In genomic region chr3:23913873-23914743, GRCh38 we compare ENCODE assay signal across 15 cellular contexts. TPM values are rescaled to one million over a fixed set of nuclear protein-coding genes. Genes with fewer than 3 reads are reported as not detected.
DNase-seq lines count a peak whose midpoint lies in the region; ATAC-seq lines count a peak whose summit lies in the region.
"Had no signal": no experiment of that assay in that cellular context is flagged by ENCODE, and none has a peak within 500 bp of the region (broad histone marks: within the 10 kb centered on the region; RNA-seq: fewer than 3 reads in every experiment).

No MANE protein-coding gene starts in this region.

- no peaks in the 10 kb centered on the region for H3K36me3 ChIP-seq in endocrine pancreas (ENCODE audit: control insufficient read depth, insufficient read depth, low read length)

- no peaks in the 10 kb centered on the region for H3K9me3 Mint-ChIP-seq in activated T-cell treated with anti-CD3 and anti-CD28 coated beads, Interleukin-2, amount 50 U/mL, for 4 hours
- H3K9me3 Mint-ChIP-seq: activated naive CD8-positive, alpha-beta T cell treated with anti-CD3 and anti-CD28 coated beads, Interleukin-2, amount 10 ng/mL, durations not matched to agents 7 days and 5 days; activated T-cell treated with anti-CD3 and anti-CD28 coated beads, Interleukin-2, amount 50 U/mL, for 24 hours had no signal

- no peak overlapping the region for H3K9ac ChIP-seq in endocrine pancreas (ENCODE audit: control insufficient read depth, insufficient read depth, low read length)

- H3K4me1 ChIP-seq in endocrine pancreas (ENCODE audit: control insufficient read depth, insufficient read depth, low read length), result peaks cover 36% of the 10 kb centered on the region

- no peaks in the 10 kb centered on the region for H3K27me3 ChIP-seq in endocrine pancreas (ENCODE audit: control insufficient read depth, insufficient read depth, low read length)

- H3K4me3 ChIP-seq in endocrine pancreas (ENCODE audit: control insufficient read depth, insufficient read depth, low read length), result peak overlapping the region; percentile 79
- H3K4me3 ChIP-seq: left ventricle myocardium inferior had no signal

- peaks cover 3% of the 10 kb centered on the region for H3K27me3 Mint-ChIP-seq in activated T-cell treated with anti-CD3 and anti-CD28 coated beads, Interleukin-2, amount 50 U/mL, for 4 hours (ENCODE audit: low read depth)
- H3K27me3 Mint-ChIP-seq: activated naive CD8-positive, alpha-beta T cell treated with anti-CD3 and anti-CD28 coated beads, Interleukin-2, amount 10 ng/mL, durations not matched to agents 7 days and 5 days; activated T-cell treated with anti-CD3 and anti-CD28 coated beads, Interleukin-2, amount 50 U/mL, for 24 hours had no signal

- no peaks in the 10 kb centered on the region for H3K9me3 ChIP-seq in endocrine pancreas (ENCODE audit: control insufficient read depth, low read length)
- H3K9me3 ChIP-seq: left ventricle myocardium inferior had no signal

- peaks cover 26% of the 10 kb centered on the region for H3K36me3 Mint-ChIP-seq in activated T-cell treated with anti-CD3 and anti-CD28 coated beads, Interleukin-2, amount 50 U/mL, for 4 hours (ENCODE audit: insufficient read depth)

- no peak overlapping the region for H3K4me3 Mint-ChIP-seq in activated T-cell treated with anti-CD3 and anti-CD28 coated beads, Interleukin-2, amount 50 U/mL, for 4 hours
- H3K4me3 Mint-ChIP-seq: activated naive CD8-positive, alpha-beta T cell treated with anti-CD3 and anti-CD28 coated beads, Interleukin-2, amount 10 ng/mL, durations not matched to agents 7 days and 5 days; CD14-positive monocyte had no signal

- DNase-seq in renal cortical epithelial cell (ENCODE audit: low read depth) (peak; percentile 84), occipital lobe (lab: John Stamatoyannopoulos, UW) (no peak), OCI-M1 (lab: John Stamatoyannopoulos, UW) (no peak)
- DNase-seq in activated T-cell treated with anti-CD3 and anti-CD28 coated beads, Interleukin-2, amount 50 U/mL, for 4 hours, result no peak
- DNase-seq: activated CD4-positive, alpha-beta T cell treated with anti-CD3 and anti-CD28 coated beads, Interleukin-2, amount 50 U/mL, for 48 hours; activated naive CD8-positive, alpha-beta T cell treated with anti-CD3 and anti-CD28 coated beads, Interleukin-2, amount 10 ng/mL, durations not matched to agents 7 days and 5 days; activated T-cell treated with anti-CD3 and anti-CD28 coated beads, Interleukin-2, amount 50 U/mL, for 24 hours; DND-41; HCEC 1CT; left ventricle myocardium inferior; NCI-H1417 treated with DMSO at 0.1 percent for 48 hours had no signal

- peaks cover 33% of the 10 kb centered on the region for H3K4me1 Mint-ChIP-seq in activated T-cell treated with anti-CD3 and anti-CD28 coated beads, Interleukin-2, amount 50 U/mL, for 4 hours (ENCODE audit: low read depth)

- peak; percentile 8 for ATAC-seq in GM19351 (IDR thresholded peaks at IDR 0.05; ENCODE audit: unreplicated experiment)
- ATAC-seq in HG03565 (IDR thresholded peaks at IDR 0.05; ENCODE audit: unreplicated experiment), result peak; percentile 20
- no peak for ATAC-seq in activated T-cell treated with anti-CD3 and anti-CD28 coated beads, Interleukin-2, amount 50 U/mL, for 4 hours

RNA-seq across cellular contexts. Expression of gene NKIRAS1, which starts 2.7 kb away (rescaled TPM):
- total RNA-seq in renal cortical epithelial cell (9.9 and 17.2 TPM in 2 replicates), occipital lobe (36.5 TPM)
- total RNA-seq in activated T-cell treated with anti-CD3 and anti-CD28 coated beads, Interleukin-2, amount 50 U/mL, for 4 hours, result 1 to 10 TPM; 5.5 to 7.4 (median 5.7) TPM

RNA-seq across cellular contexts. Expression of gene RPL15, which starts 2.8 kb away (rescaled TPM):
- 1,175 and 2,297 TPM in 2 replicates for total RNA-seq in renal cortical epithelial cell
- 1,000 to 10,000 TPM; 2,279 to 2,502 (median 2,371) TPM for total RNA-seq in activated T-cell treated with anti-CD3 and anti-CD28 coated beads, Interleukin-2, amount 50 U/mL, for 4 hours
- 2,822 TPM for total RNA-seq in occipital lobe

RNA-seq across cellular contexts. Expression of gene NR1D2, which starts 31.0 kb away (rescaled TPM):
- 16.3 and 22.5 TPM in 2 replicates for total RNA-seq in renal cortical epithelial cell
- 1 to 10 TPM; 5.4 to 6.5 (median 6.0) TPM for total RNA-seq in activated T-cell treated with anti-CD3 and anti-CD28 coated beads, Interleukin-2, amount 50 U/mL, for 4 hours
- total RNA-seq in occipital lobe, result 41.5 TPM

Comparison
In these comparisons a context has a peak if more than half of its experiments do, and no peak if none do; other contexts are left out.
1. ATAC-seq: peak in GM19351 (single experiment) and HG03565 (single experiment); none in activated T-cell treated with anti-CD3 and anti-CD28 coated beads, Interleukin-2, amount 50 U/mL, for 4 hours (0 of 2).